Comparison of ENCODE assay signal across 13 cellular contexts in the genomic region with DNA sequence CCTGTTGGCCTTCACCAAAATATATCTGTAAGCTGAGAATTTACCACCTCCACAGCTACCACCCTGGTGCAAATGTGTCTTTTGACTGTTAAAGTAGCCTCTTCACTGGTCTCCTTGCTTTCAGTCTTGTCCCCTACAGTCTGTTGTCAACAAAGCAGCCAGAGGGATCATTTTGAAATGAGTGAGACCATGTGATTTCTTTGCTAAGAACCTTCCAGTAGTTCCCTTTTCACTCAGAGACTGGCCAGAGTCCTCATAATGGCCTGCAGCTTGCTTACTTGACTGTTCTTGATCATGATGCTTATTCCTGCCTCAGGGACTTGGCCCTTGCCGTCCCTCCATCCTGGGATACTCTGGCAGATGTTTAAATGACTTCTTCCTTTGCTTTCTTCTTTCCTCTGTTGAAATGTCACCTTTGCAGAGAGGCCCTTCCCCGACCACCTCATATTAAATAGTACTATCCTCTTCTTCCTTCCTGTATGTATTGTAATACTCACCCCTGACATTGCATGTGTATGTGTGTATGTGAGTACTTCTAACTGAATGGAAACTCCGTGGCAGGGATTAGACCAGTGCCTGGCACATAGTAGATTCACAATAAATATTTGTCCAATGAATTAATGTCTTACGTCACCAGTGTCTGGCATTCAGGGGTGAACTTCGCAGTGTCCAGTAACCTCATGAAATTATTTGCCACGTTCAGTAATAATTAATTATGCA. TPM values are rescaled to one million over a fixed set of nuclear protein-coding genes. Genes with fewer than 3 reads are reported as not detected.
DNase-seq lines count a peak whose midpoint lies in the region; ATAC-seq and TF ChIP-seq lines count a peak whose summit lies in the region.
"Had no signal": no experiment of that assay in that cellular context is flagged by ENCODE, and none has a peak within 500 bp of the region (broad histone marks: within the 10 kb centered on the region; RNA-seq: fewer than 3 reads in every experiment).

No MANE protein-coding gene starts in this region.

- H3K4me3 Mint-ChIP-seq in dendritic cell treated with granulocyte-macrophage colony-stimulating factor and Interleukin-4, amounts not matched to agents 40 ng/mL and 50 ng/mL, for 4 days, result peak overlapping the region; percentile 5
- H3K4me3 Mint-ChIP-seq: T-helper 1 cell treated with Interleukin-12 subunit alpha and Interleukin-12 subunit beta and Interleukin-4 antibody, amounts not matched to agents 30 μg/mL and 1 μg/mL, for 36 hours had no signal

- DNase-seq in AML-193 (lab: John Stamatoyannopoulos, UW), result peak; percentile 49 to 72
- DNase-seq in NCI-H226, result peak; percentile 77
- no peak for DNase-seq in AG08396 (ENCODE audit: low spot score)
- DNase-seq in activated naive CD4-positive, alpha-beta T cell treated with anti-CD3 and anti-CD28 coated beads, Interleukin-2, amount 50 U/mL, for 72 hours (ENCODE audit: low spot score in 2 of 2), result no peak
- DNase-seq: activated effector memory CD4-positive, alpha-beta T cell treated with Interleukin-2 at 50 U/mL for 16 hours; CD8-positive, alpha-beta memory T cell; NCI-H1092 treated with DMSO at 0.1 percent for 48 hours had no signal

- peaks cover 8% of the 10 kb centered on the region for H3K9me3 Mint-ChIP-seq in dendritic cell treated with granulocyte-macrophage colony-stimulating factor and Interleukin-4, amounts not matched to agents 40 ng/mL and 50 ng/mL, for 4 days
- H3K9me3 Mint-ChIP-seq in activated naive CD4-positive, alpha-beta T cell treated with anti-CD3 and anti-CD28 coated beads, Interleukin-2, amount 50 U/mL, for 72 hours, result no peaks in the 10 kb centered on the region
- H3K9me3 Mint-ChIP-seq: T-helper 1 cell treated with Interleukin-12 subunit alpha and Interleukin-12 subunit beta and Interleukin-4 antibody, amounts not matched to agents 30 μg/mL and 1 μg/mL, for 36 hours had no signal

- H3K4me3 ChIP-seq in neutrophil (ENCODE audit: low read depth in 1 of 2, low read length in 1 of 2), result peak overlapping the region in 1 of 2 experiments; percentile 13

- ATAC-seq in activated naive CD4-positive, alpha-beta T cell treated with anti-CD3 and anti-CD28 coated beads, Interleukin-2, amount 50 U/mL, for 72 hours, result no peak
- no peak for ATAC-seq in HG03565 (IDR thresholded peaks at IDR 0.05; ENCODE audit: unreplicated experiment)
- ATAC-seq in GM21390 (IDR thresholded peaks at IDR 0.05; ENCODE audit: unreplicated experiment), result no peak

- no peaks in the 10 kb centered on the region for H3K9me3 ChIP-seq in neutrophil

- H3K36me3 Mint-ChIP-seq in dendritic cell treated with granulocyte-macrophage colony-stimulating factor and Interleukin-4, amounts not matched to agents 40 ng/mL and 50 ng/mL, for 4 days (ENCODE audit: low read depth), result peaks cover 48% of the 10 kb centered on the region
- H3K36me3 Mint-ChIP-seq in activated naive CD4-positive, alpha-beta T cell treated with anti-CD3 and anti-CD28 coated beads, Interleukin-2, amount 50 U/mL, for 72 hours, result peaks cover 12 to 30% of the 10 kb centered on the region in 2 donors

- TF ChIP-seq CTCF in neutrophil (IDR thresholded peaks at IDR 0.05), result peak; percentile 45

- H3K27me3 Mint-ChIP-seq in dendritic cell treated with granulocyte-macrophage colony-stimulating factor and Interleukin-4, amounts not matched to agents 40 ng/mL and 50 ng/mL, for 4 days, result no peaks in the 10 kb centered on the region
- H3K27me3 Mint-ChIP-seq: CD8-positive, alpha-beta memory T cell had no signal

- H3K27ac ChIP-seq in neutrophil, result peak overlapping the region; percentile 86

- intact Hi-C loops in dendritic cell treated with granulocyte-macrophage colony-stimulating factor and Interleukin-4, amounts not matched to agents 40 ng/mL and 50 ng/mL, for 4 days (cut with micrococcal nuclease), result loop anchor here (5.0 kb wide), 1 partner anchor 88 kb away; no protein-coding TSS in a partner anchor

- peaks cover 47 to 52% of the 10 kb centered on the region in 2 experiments for H3K4me1 ChIP-seq in neutrophil (ENCODE audit: control insufficient read depth in 1 of 2, insufficient read depth in 1 of 2, low read depth in 1 of 2, low read length in 1 of 2)

- peaks cover 7% of the 10 kb centered on the region for H3K36me3 ChIP-seq in neutrophil

- peak overlapping the region; percentile 94 for H3K27ac Mint-ChIP-seq in dendritic cell treated with granulocyte-macrophage colony-stimulating factor and Interleukin-4, amounts not matched to agents 40 ng/mL and 50 ng/mL, for 4 days
- H3K27ac Mint-ChIP-seq in activated naive CD4-positive, alpha-beta T cell treated with anti-CD3 and anti-CD28 coated beads, Interleukin-2, amount 50 U/mL, for 72 hours, result peak overlapping the region in 1 of 2 donors; percentile 23
- H3K27ac Mint-ChIP-seq: T-helper 1 cell treated with Interleukin-12 subunit alpha and Interleukin-12 subunit beta and Interleukin-4 antibody, amounts not matched to agents 30 μg/mL and 1 μg/mL, for 36 hours had no signal

- peaks cover 61% of the 10 kb centered on the region for H3K4me1 Mint-ChIP-seq in dendritic cell treated with granulocyte-macrophage colony-stimulating factor and Interleukin-4, amounts not matched to agents 40 ng/mL and 50 ng/mL, for 4 days (ENCODE audit: low read depth)

- no peaks in the 10 kb centered on the region for H3K27me3 ChIP-seq in neutrophil

RNA-seq across cellular contexts. Expression of a gene that starts 5.0 kb away (rescaled TPM):
- 1 to 10 TPM; 7.8 to 9.8 TPM for total RNA-seq in activated naive CD4-positive, alpha-beta T cell treated with anti-CD3 and anti-CD28 coated beads, Interleukin-2, amount 50 U/mL, for 72 hours

RNA-seq across cellular contexts. Expression of a gene that starts 32.8 kb away (rescaled TPM):
- not detected for total RNA-seq in activated naive CD4-positive, alpha-beta T cell treated with anti-CD3 and anti-CD28 coated beads, Interleukin-2, amount 50 U/mL, for 72 hours
- total RNA-seq: CD8-positive, alpha-beta memory T cell; epithelial cell of proximal tubule had no signal

RNA-seq across cellular contexts. Expression of a gene that starts 51.5 kb away (rescaled TPM):
- total RNA-seq in activated naive CD4-positive, alpha-beta T cell treated with anti-CD3 and anti-CD28 coated beads, Interleukin-2, amount 50 U/mL, for 72 hours, result 1 to 10 TPM; 5.4 to 8.3 TPM

Comparison
In these comparisons a context has a peak if more than half of its experiments do, and no peak if none do; other contexts are left out.
1. DNase-seq: peak in AML-193 (2 of 2) and NCI-H226 (single experiment); none in AG08396 (single experiment) and activated naive CD4-positive, alpha-beta T cell treated with anti-CD3 and anti-CD28 coated beads, Interleukin-2, amount 50 U/mL, for 72 hours (0 of 2).